ENCODE assay signal across 1 cellular context in the genomic region with DNA sequence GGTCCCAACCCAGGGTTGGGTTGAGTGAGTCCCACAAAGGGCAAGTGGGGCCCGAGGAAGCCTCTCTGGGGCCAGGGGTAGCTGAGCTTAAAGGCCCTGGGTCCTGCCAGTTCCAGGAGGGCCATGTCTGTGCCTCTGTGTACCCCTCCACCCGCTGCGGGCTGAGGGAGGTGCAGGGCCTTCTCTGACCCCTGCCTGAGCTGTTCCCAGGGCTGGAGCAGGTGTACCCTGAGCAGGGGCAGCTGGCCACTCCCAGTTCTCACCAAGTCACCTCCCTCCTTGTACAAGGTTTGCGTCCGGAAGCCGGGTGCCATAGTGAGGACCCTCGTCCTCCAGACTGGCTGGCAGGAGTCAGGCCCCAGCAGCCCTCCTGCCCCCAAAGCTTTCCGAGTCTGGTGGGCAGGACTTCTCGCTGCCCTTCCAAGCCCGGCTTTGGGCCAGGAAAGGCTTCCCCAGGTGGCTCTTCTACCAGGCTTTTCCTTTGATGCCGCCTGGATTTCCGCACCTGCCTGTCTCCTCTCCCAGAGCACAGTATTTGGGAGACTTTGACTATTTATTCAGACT.
TF ChIP-seq lines count a peak whose summit lies in the region.

No MANE protein-coding gene starts in this region.

TF ChIP-seq in HepG2, 621 proteins besides CTCF, POLR2A, EP300 and RAD21:
- peak; percentile 60 for TF ChIP-seq AGO2 (optimal IDR thresholded peaks at IDR 0.05; ENCODE audit: low read depth, low read length)
- no peak for TF ChIP-seq MTA3 (CRISPR knock-in tag; IDR thresholded peaks at IDR 0.05)
